Comparison of ENCODE assay signal across 1 cellular context in genomic region chr10:30553018-30553624, GRCh38.
TF ChIP-seq lines count a peak whose summit lies in the region.

No MANE protein-coding gene starts in this region.

TF ChIP-seq in K562, 482 proteins besides CTCF, POLR2A, EP300 and RAD21 (continued from another document and continues in another):
- TF ChIP-seq FOXM1 (IDR thresholded peaks at IDR 0.05; ENCODE audit: low read depth), result peak; percentile 66
- no peak for TF ChIP-seq FOXM1 (CRISPR knock-in tag; IDR thresholded peaks at IDR 0.05; ENCODE audit: low read depth)
- peak; percentile 74 for TF ChIP-seq BHLHE40 (IDR thresholded peaks at IDR 0.05; ENCODE audit: low read length)
- TF ChIP-seq HOXB6 (CRISPR knock-in tag; IDR thresholded peaks at IDR 0.05; ENCODE audit: borderline replicate concordance), result no peak
- TF ChIP-seq ZNF431 (CRISPR knock-in tag; IDR thresholded peaks at IDR 0.05), result no peak
- TF ChIP-seq ELK3 (CRISPR knock-in tag; IDR thresholded peaks at IDR 0.05), result no peak
- no peak for TF ChIP-seq ZNF830 (CRISPR knock-in tag; IDR thresholded peaks at IDR 0.05)
- no peak for TF ChIP-seq SNAPC5 (CRISPR knock-in tag; IDR thresholded peaks at IDR 0.05)
- no peak for TF ChIP-seq ZNF699 (CRISPR knock-in tag; IDR thresholded peaks at IDR 0.05; ENCODE audit: insufficient replicate concordance)
- TF ChIP-seq SREBF1 (IDR thresholded peaks at IDR 0.05; ENCODE audit: borderline replicate concordance, low read depth, low read length), result no peak
- TF ChIP-seq ZNF217 (CRISPR knock-in tag; IDR thresholded peaks at IDR 0.05), result no peak
- peak; percentile 60 for TF ChIP-seq TAF9B (IDR thresholded peaks at IDR 0.05; ENCODE audit: partially characterized antibody)
- no peak for TF ChIP-seq ZNF707 (CRISPR knock-in tag; conservative IDR thresholded peaks at IDR 0.05)
- TF ChIP-seq JUN (IDR thresholded peaks at IDR 0.05; ENCODE audit: borderline replicate concordance, low read depth, low read length), result peak; percentile 71
- TF ChIP-seq JUN (CRISPR knock-in tag; IDR thresholded peaks at IDR 0.05; ENCODE audit: borderline replicate concordance), result no peak
- TF ChIP-seq RNF2 (IDR thresholded peaks at IDR 0.05), result peak; percentile 95
- 0 out of 2 replicates have a peak, but pooled peaks have one; percentile 11 for TF ChIP-seq ZNF75A (CRISPR knock-in tag; IDR thresholded peaks at IDR 0.05)
- TF ChIP-seq ZNF134 (CRISPR knock-in tag; conservative IDR thresholded peaks at IDR 0.05), result no peak
- TF ChIP-seq VEZF1 (CRISPR knock-in tag; IDR thresholded peaks at IDR 0.05), result peak; percentile 42
- TF ChIP-seq STAG1 (CRISPR knock-in tag; IDR thresholded peaks at IDR 0.05; ENCODE audit: borderline replicate concordance), result no peak
- no peak for TF ChIP-seq ZNF695 (CRISPR knock-in tag; IDR thresholded peaks at IDR 0.05)
- no peak for TF ChIP-seq ZNF311 (CRISPR knock-in tag; IDR thresholded peaks at IDR 0.05)
- TF ChIP-seq STAT5B (CRISPR knock-in tag; IDR thresholded peaks at IDR 0.05), result no peak
- no peak for TF ChIP-seq ZNF384 (IDR thresholded peaks at IDR 0.05; ENCODE audit: low read depth, low read length)
- peak; percentile 60 for TF ChIP-seq CCNT2 (IDR thresholded peaks at IDR 0.05; ENCODE audit: borderline replicate concordance, extremely low read depth, insufficient read length, low read depth, low read length)
- no peak for TF ChIP-seq NR4A1 (CRISPR knock-in tag; IDR thresholded peaks at IDR 0.05)
- TF ChIP-seq NR4A1 (tag; IDR thresholded peaks at IDR 0.05), result no peak
- TF ChIP-seq UBTF (IDR thresholded peaks at IDR 0.05; ENCODE audit: borderline replicate concordance in 1 of 2, low read depth in 2 of 2, low read length in 2 of 2), result 0 out of 4 replicates have a peak, but pooled peaks of 1 of the 2 experiments have one; percentile 52
- TF ChIP-seq HDAC3 (IDR thresholded peaks at IDR 0.05; ENCODE audit: borderline replicate concordance, partially characterized antibody), result peak; percentile 86
- no peak for TF ChIP-seq GTF2E2 (tag; IDR thresholded peaks at IDR 0.05)
- TF ChIP-seq TCF7L2 (IDR thresholded peaks at IDR 0.05; ENCODE audit: low read depth, low read length), result no peak
- no peak for TF ChIP-seq ZC3H8 (IDR thresholded peaks at IDR 0.05)
- no peak for TF ChIP-seq KLF1 (tag; IDR thresholded peaks at IDR 0.05)
- peak; percentile 88 for TF ChIP-seq CBFA2T2 (conservative IDR thresholded peaks at IDR 0.05)
- TF ChIP-seq HMGXB4 (CRISPR knock-in tag; IDR thresholded peaks at IDR 0.05), result no peak
- peak; percentile 87 for TF ChIP-seq BRD9 (IDR thresholded peaks at IDR 0.05; ENCODE audit: low read depth, partially characterized antibody)
- TF ChIP-seq LCOR (CRISPR knock-in tag; IDR thresholded peaks at IDR 0.05), result peak; percentile 59; the same call in 1 of the 2 replicates
- no peak; the same call in 1 of the 2 replicates for TF ChIP-seq ZNF263 (CRISPR knock-in tag; IDR thresholded peaks at IDR 0.05; ENCODE audit: borderline replicate concordance)
- TF ChIP-seq SIRT6 (IDR thresholded peaks at IDR 0.05; ENCODE audit: low read depth, low read length), result no peak
- peak; percentile 76; the same call in 1 of the 2 replicates for TF ChIP-seq MAFF (IDR thresholded peaks at IDR 0.05; ENCODE audit: low read length)
- TF ChIP-seq SRSF1 (IDR thresholded peaks at IDR 0.05; ENCODE audit: low read depth, low read length), result no peak
- TF ChIP-seq TAL1 (IDR thresholded peaks at IDR 0.05), result peak; percentile 89
- no peak for TF ChIP-seq AFF4 (CRISPR knock-in tag; IDR thresholded peaks at IDR 0.05)
- TF ChIP-seq NKRF (IDR thresholded peaks at IDR 0.05; ENCODE audit: borderline replicate concordance), result no peak
- TF ChIP-seq CREB3L1 (IDR thresholded peaks at IDR 0.05; ENCODE audit: borderline replicate concordance, low read depth), result no peak
- TF ChIP-seq RBM39 (optimal IDR thresholded peaks at IDR 0.05; ENCODE audit: low read depth, low read length), result no peak
- TF ChIP-seq BCL6 (CRISPR knock-in tag; IDR thresholded peaks at IDR 0.05), result no peak
- TF ChIP-seq RBFOX2 (IDR thresholded peaks at IDR 0.05; ENCODE audit: low read depth, low read length), result peak; percentile 56
- TF ChIP-seq ATF2 (CRISPR knock-in tag; IDR thresholded peaks at IDR 0.05), result no peak
- no peak for TF ChIP-seq FOSL1 (tag; conservative IDR thresholded peaks at IDR 0.05)
- no peak for TF ChIP-seq IFI16 (CRISPR knock-in tag; IDR thresholded peaks at IDR 0.05)
- TF ChIP-seq HINFP (tag; conservative IDR thresholded peaks at IDR 0.05; ENCODE audit: low read depth), result peak; percentile 58
- TF ChIP-seq TCF3 (CRISPR knock-in tag; IDR thresholded peaks at IDR 0.05), result peak; percentile 95
- 0 out of 2 replicates have a peak, but pooled peaks have one; percentile 22 for TF ChIP-seq XRCC5 (IDR thresholded peaks at IDR 0.05; ENCODE audit: low read depth, low read length)
- TF ChIP-seq NBN (IDR thresholded peaks at IDR 0.05; ENCODE audit: low read depth), result peak; percentile 83; the same call in 1 of the 2 replicates
- TF ChIP-seq ZNF146 (CRISPR knock-in tag; IDR thresholded peaks at IDR 0.05; ENCODE audit: unreplicated experiment), result no peak
